Comparison of ENCODE assay signal across 10 cellular contexts in genomic region chr2:176999331-176999730, GRCh38.
DNase-seq lines count a peak whose midpoint lies in the region; ATAC-seq lines count a peak whose summit lies in the region.
"Had no signal": no experiment of that assay in that cellular context is flagged by ENCODE, and none has a peak within 500 bp of the region (broad histone marks: within the 10 kb centered on the region; RNA-seq: fewer than 3 reads in every experiment).

No MANE protein-coding gene starts in this region.

- CTCF ChIA-PET in activated CD8-positive, alpha-beta memory T cell treated with anti-CD3 and anti-CD28 coated beads, Interleukin-2, amount 10 ng/mL, durations not matched to agents 7 days and 5 days (lab: Charles Lee), result no interaction called here

- peak; percentile 38 for ATAC-seq in activated CD8-positive, alpha-beta memory T cell treated with anti-CD3 and anti-CD28 coated beads, Interleukin-2, amount 10 ng/mL, durations not matched to agents 7 days and 5 days
- ATAC-seq in HG02938 (IDR thresholded peaks at IDR 0.05; ENCODE audit: unreplicated experiment) (peak; percentile 44), GM19023 (IDR thresholded peaks at IDR 0.05; ENCODE audit: unreplicated experiment) (no peak)
- ATAC-seq: PC-3 had no signal

- H3K9me3 Mint-ChIP-seq in activated CD8-positive, alpha-beta memory T cell treated with anti-CD3 and anti-CD28 coated beads, Interleukin-2, amount 10 ng/mL, durations not matched to agents 7 days and 5 days (ENCODE audit: low read depth), result peaks cover 2% of the 10 kb centered on the region

- H3K27me3 Mint-ChIP-seq in activated CD8-positive, alpha-beta memory T cell treated with anti-CD3 and anti-CD28 coated beads, Interleukin-2, amount 10 ng/mL, durations not matched to agents 7 days and 5 days, result no peaks in the 10 kb centered on the region

- peaks cover 31% of the 10 kb centered on the region for H3K4me1 Mint-ChIP-seq in activated CD8-positive, alpha-beta memory T cell treated with anti-CD3 and anti-CD28 coated beads, Interleukin-2, amount 10 ng/mL, durations not matched to agents 7 days and 5 days

- H3K4me3 Mint-ChIP-seq in activated CD8-positive, alpha-beta memory T cell treated with anti-CD3 and anti-CD28 coated beads, Interleukin-2, amount 10 ng/mL, durations not matched to agents 7 days and 5 days, result no peak overlapping the region

- no peak overlapping the region for H3K27ac Mint-ChIP-seq in activated CD8-positive, alpha-beta memory T cell treated with anti-CD3 and anti-CD28 coated beads, Interleukin-2, amount 10 ng/mL, durations not matched to agents 7 days and 5 days

- peaks cover 6% of the 10 kb centered on the region for H3K36me3 Mint-ChIP-seq in activated CD8-positive, alpha-beta memory T cell treated with anti-CD3 and anti-CD28 coated beads, Interleukin-2, amount 10 ng/mL, durations not matched to agents 7 days and 5 days

- DNase-seq in activated CD8-positive, alpha-beta memory T cell treated with anti-CD3 and anti-CD28 coated beads, Interleukin-2, amount 10 ng/mL, durations not matched to agents 7 days and 5 days, result no peak
- DNase-seq in activated CD8-positive, alpha-beta memory T cell treated with anti-CD3 and anti-CD28 coated beads, Interleukin-2, amount 50 U/mL, for 48 hours, result no peak
- DNase-seq in SKM-1 (lab: John Stamatoyannopoulos, UW; ENCODE audit: unreplicated experiment) (peak; percentile 52), stromal cell of bone marrow (ENCODE audit: low read depth) (peak; percentile 94), NCI-H748 (lab: John Stamatoyannopoulos, UW; ENCODE audit: unreplicated experiment) (no peak), GOT3 (lab: John Stamatoyannopoulos, UW) (no peak)
- DNase-seq: ACHN, PC-3 had no signal

Comparison
In these comparisons a context has a peak if more than half of its experiments do, and no peak if none do; other contexts are left out.
1. DNase-seq: peak in SKM-1 (single experiment) and stromal cell of bone marrow (single experiment); none in activated CD8-positive, alpha-beta memory T cell treated with anti-CD3 and anti-CD28 coated beads, Interleukin-2, amount 10 ng/mL, durations not matched to agents 7 days and 5 days (single experiment), activated CD8-positive, alpha-beta memory T cell treated with anti-CD3 and anti-CD28 coated beads, Interleukin-2, amount 50 U/mL, for 48 hours (single experiment), NCI-H748 (single experiment) and GOT3 (single experiment).